In genomic region chr2:195520671-195521155, GRCh38 we compare ENCODE assay signal across 12 cellular contexts.
DNase-seq lines count a peak whose midpoint lies in the region; ATAC-seq and TF ChIP-seq lines count a peak whose summit lies in the region.
"Had no signal": no experiment of that assay in that cellular context is flagged by ENCODE, and none has a peak within 500 bp of the region (broad histone marks: within the 10 kb centered on the region; RNA-seq: fewer than 3 reads in every experiment).

No MANE protein-coding gene starts in this region.

- H3K27ac Mint-ChIP-seq in chondrocyte (ENCODE audit: unreplicated experiment): peak overlapping the region; percentile 89

- no peak overlapping the region for H3K4me3 Mint-ChIP-seq in chondrocyte (ENCODE audit: unreplicated experiment)

- peaks cover 5% of the 10 kb centered on the region for H3K36me3 Mint-ChIP-seq in chondrocyte (ENCODE audit: low read depth)

- DNase-seq in BE2C (peak; percentile 43), chondrocyte (ENCODE audit: low spot score) (no peak), myocyte (ENCODE audit: low read depth) (peak; percentile 50), G401 (ENCODE audit: low spot score) (no peak), mucosa of descending colon (no peak), NCI-H146 treated with DMSO at 0.1 percent for 48 hours (lab: John Stamatoyannopoulos, UW; ENCODE audit: unreplicated experiment) (no peak)
- DNase-seq in effector CD4-positive, alpha-beta T cell: no peak
- DNase-seq: activated CD4-positive, alpha-beta T cell treated with anti-CD3 and anti-CD28 coated beads, Interleukin-2, amount 50 U/mL, for 48 hours; Calu3; NCI-H524 treated with DMSO at 0.1 percent for 48 hours; psoas muscle had no signal

- H3K9me3 ChIP-seq in BE2C: no peaks in the 10 kb centered on the region; the same call in 1 of the 2 replicates
- H3K9me3 ChIP-seq in KOPT-K1 (ENCODE audit: insufficient read depth, low read length, poor library complexity, severe bottlenecking): peaks cover 23% of the 10 kb centered on the region
- H3K9me3 ChIP-seq in mucosa of descending colon: no peaks in the 10 kb centered on the region
- H3K9me3 ChIP-seq: psoas muscle had no signal

- peaks cover 6% of the 10 kb centered on the region for H3K9me3 Mint-ChIP-seq in chondrocyte (ENCODE audit: low read depth)

- intact Hi-C loops in mucosa of descending colon (cut with DNase I, micrococcal nuclease): no loop called here

- no peaks in the 10 kb centered on the region for H3K27me3 Mint-ChIP-seq in chondrocyte (ENCODE audit: low read depth)

- H3K27me3 ChIP-seq in BE2C: no peaks in the 10 kb centered on the region

- H3K4me1 Mint-ChIP-seq in chondrocyte (ENCODE audit: low read depth): peaks cover 29% of the 10 kb centered on the region

- H3K27ac ChIP-seq in KOPT-K1 (ENCODE audit: low read depth, low read length, poor library complexity, severe bottlenecking): peak overlapping the region; percentile 79
- H3K27ac ChIP-seq: psoas muscle had no signal

- H3K36me3 ChIP-seq in BE2C (no peaks in the 10 kb centered on the region), KOPT-K1 (ENCODE audit: insufficient read depth, low read length) (no peaks in the 10 kb centered on the region), mucosa of descending colon (ENCODE audit: low read depth) (no peaks in the 10 kb centered on the region)

- in situ Hi-C loops in G401 (cut with HindIII; ENCODE audit: low sequenced_read_pairs): no loop called here

- TF ChIP-seq CTCF in BE2C (IDR thresholded peaks at IDR 0.05; ENCODE audit: low read depth, low read length) (no peak), chondrocyte (IDR thresholded peaks at IDR 0.05) (peak; percentile 36), mucosa of descending colon (IDR thresholded peaks at IDR 0.05) (no peak)

- H3K4me3 ChIP-seq in BE2C (ENCODE audit: low read depth, low read length) (no peak overlapping the region), mucosa of descending colon (no peak overlapping the region)
- H3K4me3 ChIP-seq: psoas muscle had no signal

- no peak for ATAC-seq in mucosa of descending colon
- ATAC-seq: psoas muscle had no signal

- peaks cover 6% of the 10 kb centered on the region for H3K4me1 ChIP-seq in BE2C
- no peaks in the 10 kb centered on the region for H3K4me1 ChIP-seq in mucosa of descending colon (ENCODE audit: low read depth)
- H3K4me1 ChIP-seq: psoas muscle had no signal

Comparison
In these comparisons a context has a peak if more than half of its experiments do, and no peak if none do; other contexts are left out.
1. DNase-seq: peak in BE2C (single experiment) and myocyte (single experiment); none in chondrocyte (single experiment), G401 (single experiment), mucosa of descending colon (0 of 3), NCI-H146 treated with DMSO at 0.1 percent for 48 hours (single experiment) and effector CD4-positive, alpha-beta T cell (single experiment).